36 cellular contexts compared by ENCODE assay signal in the genomic region with DNA sequence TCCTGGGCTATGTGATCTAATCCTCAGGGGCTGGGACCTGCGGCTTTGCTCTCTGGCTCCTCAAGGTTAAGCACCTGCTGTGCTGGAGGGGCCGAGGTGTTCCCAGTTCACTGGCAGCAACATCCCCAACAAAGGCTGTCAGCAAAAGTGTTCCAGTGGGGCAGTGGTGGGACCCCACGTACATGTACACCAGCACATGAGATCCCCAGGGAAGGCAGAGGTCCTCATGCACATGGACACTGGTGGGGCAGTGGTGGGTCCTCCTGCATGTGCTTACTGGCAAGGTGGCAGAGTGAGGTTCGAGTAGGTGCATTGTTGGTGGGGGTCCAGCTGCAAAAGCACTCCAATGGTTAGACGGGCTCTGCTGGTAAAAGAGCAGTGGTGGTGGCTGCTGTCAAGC.
"Had no signal": no experiment of that assay in that cellular context is flagged by ENCODE, and none has a peak within 500 bp of the region (broad histone marks: within the 10 kb centered on the region; RNA-seq: fewer than 3 reads in every experiment).

No MANE protein-coding gene starts in this region.

- H3K27ac ChIP-seq: adrenal gland, body of pancreas, brain microvascular endothelial cell, cardiac muscle cell, VCaP had no signal

- H3K27ac Mint-ChIP-seq: activated B cell treated with CpG ODN at 0.5 μM for 24 hours; activated CD4-positive, alpha-beta memory T cell treated with anti-CD3 and anti-CD28 coated beads for 36 hours; activated CD4-positive, alpha-beta T cell treated with anti-CD3 and anti-CD28 coated beads, Interleukin-2, amount 10 ng/mL, durations not matched to agents 24 days and 14 days; activated CD8-positive, alpha-beta T cell treated with anti-CD3 and anti-CD28 coated beads for 36 hours; activated naive CD4-positive, alpha-beta T cell treated with anti-CD3 and anti-CD28 coated beads for 36 hours; activated naive CD4-positive, alpha-beta T cell treated with anti-CD3 and anti-CD28 coated beads, Interleukin-2, amount 50 U/mL, for 72 hours; activated naive CD8-positive, alpha-beta T cell treated with anti-CD3 and anti-CD28 coated beads for 36 hours; activated T-cell treated with anti-CD3 and anti-CD28 coated beads, Interleukin-2, amount 50 U/mL, for 72 hours; activated T-helper 1 cell treated with anti-CD3 and anti-CD28 coated beads, Interleukin-12 subunit alpha, Interleukin-12 subunit beta, Interleukin-2, Interleukin-4 antibody, amounts not matched to agents 30 ng/mL and 10 ng/mL and 1 ng/mL, durations not matched to agents 14 hours and 24 hours and 36 hours; activated T-helper 17 cell treated with anti-CD3 and anti-CD28 coated beads, Interleukin-2, amount 50 U/mL, for 72 hours; T-helper 1 cell treated with Interleukin-12 subunit alpha and Interleukin-12 subunit beta and Interleukin-4 antibody, amounts not matched to agents 30 μg/mL and 1 μg/mL, for 36 hours; T-helper 2 cell treated with Interferon-gamma antibody and Interleukin-4, amounts not matched to agents 5 μg/mL and 100 μg/mL, for 36 hours had no signal

- H3K4me1 Mint-ChIP-seq: activated B cell treated with CpG ODN at 0.5 μM for 24 hours; activated CD4-positive, alpha-beta T cell treated with anti-CD3 and anti-CD28 coated beads, Interleukin-2, amount 10 ng/mL, durations not matched to agents 24 days and 14 days; activated naive CD8-positive, alpha-beta T cell treated with anti-CD3 and anti-CD28 coated beads for 36 hours; activated T-helper 17 cell treated with anti-CD3 and anti-CD28 coated beads, Interleukin-2, amount 50 U/mL, for 72 hours had no signal

- H3K4me1 ChIP-seq: adrenal gland, body of pancreas had no signal

- H3K27me3 ChIP-seq: adrenal gland, body of pancreas, brain microvascular endothelial cell, cardiac muscle cell had no signal

- H3K4me3 Mint-ChIP-seq: activated B cell treated with CpG ODN at 0.5 μM for 24 hours; activated CD4-positive, alpha-beta memory T cell treated with anti-CD3 and anti-CD28 coated beads for 36 hours; activated CD4-positive, alpha-beta T cell treated with anti-CD3 and anti-CD28 coated beads, Interleukin-2, amount 10 ng/mL, durations not matched to agents 24 days and 14 days; activated CD8-positive, alpha-beta T cell treated with anti-CD3 and anti-CD28 coated beads for 36 hours; activated naive CD4-positive, alpha-beta T cell treated with anti-CD3 and anti-CD28 coated beads for 36 hours; activated naive CD8-positive, alpha-beta T cell treated with anti-CD3 and anti-CD28 coated beads for 36 hours; activated T-cell treated with anti-CD3 and anti-CD28 coated beads, Interleukin-2, amount 50 U/mL, for 4 hours; activated T-cell treated with anti-CD3 and anti-CD28 coated beads, Interleukin-2, amount 50 U/mL, for 72 hours; activated T-helper 1 cell treated with anti-CD3 and anti-CD28 coated beads, Interleukin-12 subunit alpha, Interleukin-12 subunit beta, Interleukin-2, Interleukin-4 antibody, amounts not matched to agents 30 ng/mL and 10 ng/mL and 1 ng/mL, durations not matched to agents 14 hours and 24 hours and 36 hours; activated T-helper 17 cell treated with anti-CD3 and anti-CD28 coated beads, Interleukin-2, amount 50 U/mL, for 72 hours; T-helper 1 cell treated with Interleukin-12 subunit alpha and Interleukin-12 subunit beta and Interleukin-4 antibody, amounts not matched to agents 30 μg/mL and 1 μg/mL, for 36 hours; T-helper 2 cell treated with Interferon-gamma antibody and Interleukin-4, amounts not matched to agents 5 μg/mL and 100 μg/mL, for 36 hours had no signal

- H3K36me3 Mint-ChIP-seq: activated CD4-positive, alpha-beta memory T cell treated with anti-CD3 and anti-CD28 coated beads for 36 hours; activated naive CD8-positive, alpha-beta T cell treated with anti-CD3 and anti-CD28 coated beads for 36 hours had no signal

- H3K27me3 Mint-ChIP-seq: activated B cell treated with CpG ODN at 0.5 μM for 24 hours; activated CD4-positive, alpha-beta memory T cell treated with anti-CD3 and anti-CD28 coated beads for 36 hours; activated CD4-positive, alpha-beta T cell treated with anti-CD3 and anti-CD28 coated beads, Interleukin-2, amount 10 ng/mL, durations not matched to agents 24 days and 14 days; activated CD8-positive, alpha-beta T cell treated with anti-CD3 and anti-CD28 coated beads for 36 hours; activated naive CD8-positive, alpha-beta T cell treated with anti-CD3 and anti-CD28 coated beads for 36 hours; activated T-helper 17 cell treated with anti-CD3 and anti-CD28 coated beads, Interleukin-2, amount 50 U/mL, for 72 hours had no signal

- H3K9me3 Mint-ChIP-seq: activated naive CD8-positive, alpha-beta T cell treated with anti-CD3 and anti-CD28 coated beads for 36 hours had no signal

- DNase-seq: activated B cell treated with CpG ODN at 0.5 μM for 24 hours; activated CD4-positive, alpha-beta memory T cell treated with anti-CD3 and anti-CD28 coated beads for 36 hours; activated CD4-positive, alpha-beta T cell treated with anti-CD3 and anti-CD28 coated beads for 4 hours; activated CD4-positive, alpha-beta T cell treated with anti-CD3 and anti-CD28 coated beads, Interleukin-2, amount 10 ng/mL, durations not matched to agents 24 days and 14 days; activated CD4-positive, alpha-beta T cell treated with anti-CD3 and anti-CD28 coated beads, Interleukin-2, amount 50 U/mL, for 1 hour; activated CD4-positive, alpha-beta T cell treated with anti-CD3 and anti-CD28 coated beads, Interleukin-2, amount 50 U/mL, for 4 hours; activated CD4-positive, CD25-positive, alpha-beta regulatory T cell treated with anti-CD3 and anti-CD28 coated beads, Interleukin-2, amount 50 U/mL, for 72 hours; activated CD8-positive, alpha-beta memory T cell treated with anti-CD3 and anti-CD28 coated beads, Interleukin-2, amount 50 U/mL, for 4 hours; activated CD8-positive, alpha-beta T cell treated with anti-CD3 and anti-CD28 coated beads for 36 hours; activated effector memory CD4-positive, alpha-beta T cell treated with anti-CD3 and anti-CD28 coated beads, Interleukin-2, amount 50 U/mL, for 16 hours; activated gamma-delta T cell treated with Interleukin-2 at 50 U/mL for 16 hours; activated naive CD4-positive, alpha-beta T cell; activated naive CD4-positive, alpha-beta T cell treated with anti-CD3 and anti-CD28 coated beads for 36 hours; activated naive CD4-positive, alpha-beta T cell treated with anti-CD3 and anti-CD28 coated beads, Interleukin-2, amount 50 U/mL, for 16 hours; activated naive CD8-positive, alpha-beta T cell treated with anti-CD3 and anti-CD28 coated beads for 36 hours; activated T-cell treated with anti-CD3 and anti-CD28 coated beads for 4 hours; activated T-cell treated with anti-CD3 and anti-CD28 coated beads, Interleukin-2, amount 50 U/mL, for 1 hour; activated T-cell treated with anti-CD3 and anti-CD28 coated beads, Interleukin-2, amount 50 U/mL, for 4 hours; activated T-cell treated with anti-CD3 and anti-CD28 coated beads, Interleukin-2, amount 50 U/mL, for 72 hours; adrenal gland; amniotic stem cell; aorta; body of pancreas; brain microvascular endothelial cell; caudate nucleus; SW 1271; T-helper 1 cell; T-helper 2 cell; T-helper 9 cell had no signal

- H3K4me3 ChIP-seq: adrenal gland, body of pancreas, cardiac muscle cell had no signal

- H3K36me3 ChIP-seq: adrenal gland, brain microvascular endothelial cell, cardiac muscle cell had no signal

- H3K9me3 ChIP-seq: adrenal gland, body of pancreas had no signal

- ATAC-seq: activated CD8-positive, alpha-beta T cell treated with anti-CD3 and anti-CD28 coated beads for 36 hours; activated naive CD4-positive, alpha-beta T cell treated with anti-CD3 and anti-CD28 coated beads, Interleukin-2, amount 50 U/mL, for 72 hours; activated T-cell treated with anti-CD3 and anti-CD28 coated beads, Interleukin-2, amount 50 U/mL, for 4 hours; activated T-cell treated with anti-CD3 and anti-CD28 coated beads, Interleukin-2, amount 50 U/mL, for 72 hours; activated T-helper 17 cell treated with anti-CD3 and anti-CD28 coated beads, Interleukin-2, amount 50 U/mL, for 72 hours; body of pancreas had no signal
